10 cellular contexts compared by ENCODE assay signal in genomic region chr7:44631458-44632115, GRCh38. TPM values are rescaled to one million over a fixed set of nuclear protein-coding genes. Genes with fewer than 3 reads are reported as not detected.
DNase-seq lines count a peak whose midpoint lies in the region; TF ChIP-seq lines count a peak whose summit lies in the region.
"Had no signal": no experiment of that assay in that cellular context is flagged by ENCODE, and none has a peak within 500 bp of the region (broad histone marks: within the 10 kb centered on the region; RNA-seq: fewer than 3 reads in every experiment).

No MANE protein-coding gene starts in this region.

- H3K27me3 Mint-ChIP-seq in chondrocyte (ENCODE audit: low read depth) = no peaks in the 10 kb centered on the region
- H3K27me3 Mint-ChIP-seq in nephron (ENCODE audit: low read depth) = no peaks in the 10 kb centered on the region

- dilution Hi-C loops in mammary epithelial cell (cut with HindIII; ENCODE audit: low sequenced_read_pairs) = no loop called here

- H3K27ac Mint-ChIP-seq in chondrocyte (ENCODE audit: unreplicated experiment) = peak overlapping the region; percentile 97
- peak overlapping the region; percentile 75 to 92 (median 89) for H3K27ac Mint-ChIP-seq in nephron

- peak; percentile 79 for DNase-seq in H4 (ENCODE audit: low spot score)
- peak; percentile 60 for DNase-seq in NOMO-1 treated with dmso at 0.1 percent for 144 hours (lab: John Stamatoyannopoulos, UW; ENCODE audit: unreplicated experiment)
- DNase-seq in chondrocyte (ENCODE audit: low spot score) = no peak
- DNase-seq in NCI-H1694 treated with DMSO at 0.1 percent for 48 hours (lab: John Stamatoyannopoulos, UW) = no peak
- DNase-seq in cortex of kidney (lab: John Stamatoyannopoulos, UW) = no peak
- DNase-seq in GM10266 (ENCODE audit: extremely low spot score) = no peak
- no peak for DNase-seq in mammary epithelial cell
- DNase-seq: GM23248, NCI-H1092 treated with DMSO at 0.1 percent for 48 hours had no signal

- H3K4me1 Mint-ChIP-seq in chondrocyte (ENCODE audit: low read depth) (peaks cover 60% of the 10 kb centered on the region), nephron (peaks cover 59% of the 10 kb centered on the region)

- 98% methylated on average over 6 of the region's 6 CpGs for WGBS in mammary epithelial cell (ENCODE audit: low coverage, missing lambda C conversion rate)

- H3K4me3 Mint-ChIP-seq in chondrocyte (ENCODE audit: unreplicated experiment) (peak overlapping the region; percentile 25), nephron (peak overlapping the region; percentile 18 to 50 (median 19))

- in situ Hi-C loops in mammary epithelial cell (cut with MboI; ENCODE audit: low sequenced_read_pairs in 2 of 2) = no loop called here

- intact Hi-C loops in mammary epithelial cell (cut with micrococcal nuclease) = loop anchor here (2.0 kb wide), 1 partner anchor 15 kb away; no protein-coding TSS in a partner anchor

- no peak overlapping the region for H2AFZ ChIP-seq in mammary epithelial cell (ENCODE audit: low read depth, low read length)
- H2AFZ ChIP-seq: GM23248 had no signal

- no peak overlapping the region for H3K27ac ChIP-seq in mammary epithelial cell (ENCODE audit: insufficient read depth, low read depth, low read length)
- H3K27ac ChIP-seq: GM23248 had no signal

- peaks cover 3% of the 10 kb centered on the region for H3K36me3 Mint-ChIP-seq in chondrocyte (ENCODE audit: low read depth)
- H3K36me3 Mint-ChIP-seq in nephron (ENCODE audit: low read depth) = peaks cover 20% of the 10 kb centered on the region

- BruUV-seq in mammary epithelial cell (replicated peaks; lab: Mats Ljungman, UMichigan) = no TSS peak

- no peak overlapping the region for H3K4me2 ChIP-seq in mammary epithelial cell (ENCODE audit: insufficient read depth, low read depth, low read length)

- H3K9ac ChIP-seq in mammary epithelial cell (ENCODE audit: insufficient read depth, low read length) = no peak overlapping the region
- H3K9ac ChIP-seq: GM23248 had no signal

- H3K9me3 ChIP-seq in mammary epithelial cell (replicated peaks; ENCODE audit: insufficient read depth, low read length) = no peaks in the 10 kb centered on the region

- TF ChIP-seq CTCF in chondrocyte (IDR thresholded peaks at IDR 0.05) = no peak
- TF ChIP-seq CTCF in nephron (IDR thresholded peaks at IDR 0.05; ENCODE audit: unreplicated experiment in 3 of 3) = no peak
- no peak for TF ChIP-seq CTCF in GM10266 (IDR thresholded peaks at IDR 0.05; ENCODE audit: control insufficient read depth, insufficient read depth, low read depth, missing control alignments)
- TF ChIP-seq CTCF in mammary epithelial cell (conservative IDR thresholded peaks at IDR 0.05 in 1 of 2, IDR thresholded peaks at IDR 0.05 in 1 of 2; ENCODE audit: extremely low read depth in 1 of 2, insufficient read depth in 1 of 2, low read depth in 1 of 2, low read length in 2 of 2) = no peak

- no peaks in the 10 kb centered on the region for H4K20me1 ChIP-seq in mammary epithelial cell (ENCODE audit: insufficient read depth, low read length)

- peaks cover 20% of the 10 kb centered on the region for H3K4me1 ChIP-seq in mammary epithelial cell (ENCODE audit: insufficient read depth, low read length)

- CTCF ChIA-PET in mammary epithelial cell (lab: Charles Lee; ENCODE audit: low non-redundant PET) = interaction anchor here (0.6 kb wide), 1 partner anchor 22 kb away, joined by 3 read pairs; no protein-coding TSS in a partner anchor

- no peaks in the 10 kb centered on the region for H3K27me3 ChIP-seq in mammary epithelial cell (ENCODE audit: insufficient read depth, low read length)

- peaks cover 38% of the 10 kb centered on the region for H3K79me2 ChIP-seq in mammary epithelial cell (ENCODE audit: insufficient read depth, low read length)

- peaks cover 7% of the 10 kb centered on the region for H3K36me3 ChIP-seq in mammary epithelial cell (ENCODE audit: insufficient read depth, low read length)

- no peaks in the 10 kb centered on the region for H3K9me3 Mint-ChIP-seq in chondrocyte (ENCODE audit: low read depth)
- no peaks in the 10 kb centered on the region for H3K9me3 Mint-ChIP-seq in nephron

- no peak overlapping the region for H3K4me3 ChIP-seq in mammary epithelial cell (replicated peaks in 1 of 3; ENCODE audit: insufficient read depth in 1 of 3, low read depth in 2 of 3, low read length in 3 of 3)
- H3K4me3 ChIP-seq: GM23248 had no signal

RNA-seq across cellular contexts. Expression of gene OGDH, which starts 25.2 kb away (rescaled TPM):
- 67.1 and 93.7 TPM in 2 replicates for total RNA-seq in H4 (2014; rRNA removed; shearing (Covaris generic))
- total RNA-seq in chondrocyte (80.0 to 128 TPM (median 83.7 TPM) in 3 replicates), mammary epithelial cell (10 to 100 TPM; 82.4 to 96.9 TPM)
- polyA plus RNA-seq in mammary epithelial cell = 81.2 TPM
- 222 TPM for polyA minus RNA-seq in mammary epithelial cell

RNA-seq across cellular contexts. Expression of gene TMED4, which starts 49.6 kb away (rescaled TPM):
- total RNA-seq in H4 (2014; rRNA removed; shearing (Covaris generic)) = 289 and 353 TPM in 2 replicates
- 55.1 to 65.9 TPM (median 55.6 TPM) in 3 replicates for total RNA-seq in chondrocyte
- total RNA-seq in mammary epithelial cell = 10 to 100 TPM; 48.2 to 87.9 TPM
- 61.8 TPM for polyA plus RNA-seq in mammary epithelial cell
- polyA minus RNA-seq in mammary epithelial cell = 37.2 TPM

RNA-seq across cellular contexts. Expression of gene DDX56, which starts 57.9 kb away (rescaled TPM):
- total RNA-seq in H4 (2014; rRNA removed; shearing (Covaris generic)) = 166 and 182 TPM in 2 replicates
- total RNA-seq in chondrocyte = 48.7 to 52.7 TPM (median 49.9 TPM) in 3 replicates
- 10 to 100 TPM; 51.3 to 85.8 TPM for total RNA-seq in mammary epithelial cell
- polyA plus RNA-seq in mammary epithelial cell = 78.1 TPM
- 87.3 TPM for polyA minus RNA-seq in mammary epithelial cell

Comparison
In these comparisons a context has a peak if more than half of its experiments do, and no peak if none do; other contexts are left out.
1. DNase-seq: peak in H4 (single experiment) and NOMO-1 treated with dmso at 0.1 percent for 144 hours (single experiment); none in chondrocyte (single experiment), NCI-H1694 treated with DMSO at 0.1 percent for 48 hours (single experiment), cortex of kidney (single experiment), GM10266 (single experiment) and mammary epithelial cell (single experiment).